15 cellular contexts compared by ENCODE assay signal in the genomic region with DNA sequence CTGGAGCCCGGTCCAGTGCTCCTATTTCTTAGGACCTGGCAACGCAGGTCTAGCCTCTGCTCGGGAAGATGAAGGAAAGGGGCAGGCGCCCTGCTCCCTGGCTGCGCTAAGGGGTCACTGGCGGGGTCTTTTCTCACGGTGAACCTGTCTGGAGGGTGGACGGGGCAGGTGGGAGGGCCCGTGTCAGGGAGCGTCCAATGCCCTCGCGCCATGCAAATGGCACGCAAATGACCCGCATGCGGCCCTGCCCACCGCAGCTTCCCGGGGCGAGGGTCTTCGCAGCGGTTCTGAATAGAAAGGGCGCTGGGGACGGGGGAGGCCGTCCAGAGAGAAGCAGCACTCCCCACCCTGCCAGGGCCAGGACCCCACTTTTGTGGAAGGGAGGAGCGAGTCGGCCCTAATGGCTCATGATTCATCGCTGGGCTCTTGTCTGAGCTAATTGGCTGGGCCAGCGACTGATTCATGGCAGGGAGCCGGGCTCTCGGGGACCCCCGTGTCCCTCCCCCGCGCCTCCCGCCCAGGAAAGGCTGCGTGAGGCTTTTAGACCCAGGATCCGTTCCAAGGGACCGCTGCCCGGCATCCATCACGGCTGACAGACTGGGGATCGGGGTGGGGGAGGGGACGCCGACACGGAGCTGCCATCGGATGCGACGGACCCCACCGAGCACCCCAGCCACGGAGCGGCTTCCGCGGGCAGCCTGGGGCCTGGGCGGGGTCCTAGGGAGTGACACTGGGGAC. TPM values are rescaled to one million over a fixed set of nuclear protein-coding genes. Genes with fewer than 3 reads are reported as not detected.
DNase-seq lines count a peak whose midpoint lies in the region; ATAC-seq and TF ChIP-seq lines count a peak whose summit lies in the region.
"Had no signal": no experiment of that assay in that cellular context is flagged by ENCODE, and none has a peak within 500 bp of the region (broad histone marks: within the 10 kb centered on the region; RNA-seq: fewer than 3 reads in every experiment).

No MANE protein-coding gene starts in this region.

- TF ChIP-seq EP300 in Ishikawa (IDR thresholded peaks at IDR 0.05; ENCODE audit: borderline replicate concordance), result no peak

- H3K27ac Mint-ChIP-seq in naive B cell, result no peak overlapping the region

- peak overlapping the region in 11 of 12 donors; percentile 0 to 40 (median 28) for H3K4me3 ChIP-seq in heart left ventricle
- H3K4me3 ChIP-seq: pancreas, SJSA1, upper lobe of left lung had no signal

- intact Hi-C loops in heart left ventricle (cut with DNase I), result no loop called here

- peaks cover 0 to 34% (median 17%) of the 10 kb centered on the region in 12 donors for H3K4me1 ChIP-seq in heart left ventricle
- H3K4me1 ChIP-seq: pancreas, SJSA1 had no signal

- peaks cover 0 to 45% (median 8%) of the 10 kb centered on the region in 9 donors for H3K27me3 ChIP-seq in heart left ventricle
- H3K27me3 ChIP-seq: pancreas had no signal

- H3K36me3 ChIP-seq in heart left ventricle, result no peaks in the 10 kb centered on the region
- H3K36me3 ChIP-seq: pancreas, SJSA1, upper lobe of left lung had no signal

- no peak for TF ChIP-seq CTCF in heart left ventricle (IDR thresholded peaks at IDR 0.05)

- peaks cover 0 to 13% (median 0%) of the 10 kb centered on the region in 3 donors for H3K4me1 Mint-ChIP-seq in naive B cell

- no peak for TF ChIP-seq POLR2A in heart left ventricle (IDR thresholded peaks at IDR 0.05)

- TF ChIP-seq RAD21 in Ishikawa (IDR thresholded peaks at IDR 0.05; ENCODE audit: low read depth), result no peak

- H3K36me3 Mint-ChIP-seq in naive B cell, result peaks cover 2 to 4% of the 10 kb centered on the region in 2 donors

- no peak overlapping the region for H3K27ac ChIP-seq in heart left ventricle
- H3K27ac ChIP-seq: pancreas, SJSA1, upper lobe of left lung had no signal

- H3K4me3 Mint-ChIP-seq in naive B cell, result peak overlapping the region in 7 of 8 donors; percentile 13 to 51 (median 39)

- peaks cover 0 to 3% (median 0%) of the 10 kb centered on the region in 12 donors for H3K9me3 ChIP-seq in heart left ventricle
- H3K9me3 ChIP-seq: pancreas, SJSA1, upper lobe of left lung had no signal

- peaks cover 61 to 97% (median 91%) of the 10 kb centered on the region in 3 donors for H3K27me3 Mint-ChIP-seq in naive B cell

- DNase-seq in AG20443 (ENCODE audit: low spot score) (peak; percentile 45), heart left ventricle (peak in 3 of 5 donors; percentile 17 to 51 (median 44)), naive B cell (no peak), Kasumi-1 (lab: John Stamatoyannopoulos, UW) (no peak), pons (ENCODE audit: low spot score) (no peak), COLO829 (ENCODE audit: low spot score) (no peak), inferior parietal cortex (ENCODE audit: extremely low spot score) (no peak)
- DNase-seq: activated CD4-positive, CD25-positive, alpha-beta regulatory T cell treated with anti-CD3 and anti-CD28 coated beads, Interleukin-2, amount 50 U/mL, for 72 hours; activated gamma-delta T cell treated with Interleukin-2 at 50 U/mL for 16 hours; effector CD4-positive, alpha-beta T cell; NCI-H510A; pancreas had no signal

- H3K9me3 Mint-ChIP-seq in naive B cell, result peaks cover 0 to 10% (median 7%) of the 10 kb centered on the region in 7 donors

- ATAC-seq in heart left ventricle (peak in 2 of 4 donors; percentile 6 to 52), naive B cell (ENCODE audit: low read depth in 2 of 2) (no peak)

- WGBS in heart left ventricle, 4 donors, result 8 to 18% (median 13%) methylated on average over 19 to 51 of the region's 51 CpGs

TF ChIP-seq in Ishikawa, 13 proteins besides CTCF, POLR2A, EP300 and RAD21:
- TF ChIP-seq ZBTB7A (IDR thresholded peaks at IDR 0.05; ENCODE audit: low read depth) (0 out of 2 replicates have a peak, but pooled peaks have one; percentile 53), EGR1 (IDR thresholded peaks at IDR 0.05) (no peak), CEBPB (IDR thresholded peaks at IDR 0.05) (no peak)
- TF ChIP-seq, protein P1, sequence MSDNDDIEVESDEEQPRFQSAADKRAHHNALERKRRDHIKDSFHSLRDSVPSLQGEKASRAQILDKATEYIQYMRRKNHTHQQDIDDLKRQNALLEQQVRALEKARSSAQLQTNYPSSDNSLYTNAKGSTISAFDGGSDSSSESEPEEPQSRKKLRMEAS (IDR thresholded peaks at IDR 0.05), result no peak

RNA-seq across cellular contexts. Expression of gene NGFR, which starts 25.1 kb away (rescaled TPM):
- 10 to 100 TPM in 5 of 9 donors, 1 to 10 TPM in 4; 2.3 to 16.8 (median 11.3) TPM for total RNA-seq in heart left ventricle
- polyA plus RNA-seq in heart left ventricle (1 to 10 TPM; 4.6 to 5.7 TPM), naive B cell (ENCODE audit: low read depth in 6 of 6) (under 1 TPM in 1 of 6 donors, not detected in 5; 0.16 TPM)

RNA-seq across cellular contexts. Expression of gene PHB1, which starts 55.3 kb away (rescaled TPM):
- total RNA-seq in heart left ventricle, result 100 to 1,000 TPM; 125 to 264 (median 211) TPM
- polyA plus RNA-seq in heart left ventricle (100 to 1,000 TPM; 155 to 328 TPM), naive B cell (ENCODE audit: low read depth in 6 of 6) (100 to 1,000 TPM; 122 to 241 (median 136) TPM)

Comparison
In these comparisons a context has a peak if more than half of its experiments do, and no peak if none do; other contexts are left out.
1. DNase-seq: peak in AG20443 (single experiment) and heart left ventricle (3 of 5); none in naive B cell (single experiment), Kasumi-1 (0 of 2), pons (single experiment), COLO829 (single experiment) and inferior parietal cortex (single experiment).
2. RNA of gene NGFR, which starts 25.1 kb away (polyA plus RNA-seq): 4.6 to 5.7 TPM in heart left ventricle; 0.16 TPM in naive B cell; every median in the first group is over 4 times any median in the second.